10 cellular contexts compared by ENCODE assay signal in genomic region chr5:65928860-65929259, GRCh38. TPM values are rescaled to one million over a fixed set of nuclear protein-coding genes. Genes with fewer than 3 reads are reported as not detected.
DNase-seq lines count a peak whose midpoint lies in the region; ATAC-seq and TF ChIP-seq lines count a peak whose summit lies in the region.
"Had no signal": no experiment of that assay in that cellular context is flagged by ENCODE, and none has a peak within 500 bp of the region (broad histone marks: within the 10 kb centered on the region; RNA-seq: fewer than 3 reads in every experiment).

No MANE protein-coding gene starts in this region.

- ATAC-seq in HG03139 (IDR thresholded peaks at IDR 0.05; ENCODE audit: unreplicated experiment), result no peak

- in situ Hi-C loops in HAP-1 (cut with MboI; ENCODE audit: low sequenced_read_pairs), result no loop called here

- no peaks in the 10 kb centered on the region for H3K9me3 ChIP-seq in HAP-1
- H3K9me3 ChIP-seq in skeletal muscle tissue (ENCODE audit: control insufficient read depth in 3 of 3, low read length in 3 of 3), result no peaks in the 10 kb centered on the region
- H3K9me3 ChIP-seq: testis had no signal

- peak overlapping the region; percentile 16 for H3K27ac ChIP-seq in skeletal muscle tissue (ENCODE audit: low read depth, low read length)

- peak overlapping the region; percentile 89 to 98 (median 97) for H3K9ac ChIP-seq in skeletal muscle tissue (ENCODE audit: low read depth in 1 of 3, low read length in 3 of 3)

- H3K4me1 ChIP-seq in HAP-1, result peaks cover 8% of the 10 kb centered on the region; the same call in 1 of the 2 replicates
- peaks cover 4 to 13% (median 10%) of the 10 kb centered on the region in 3 donors for H3K4me1 ChIP-seq in skeletal muscle tissue (ENCODE audit: control insufficient read depth in 3 of 3, insufficient read depth in 3 of 3, low read length in 3 of 3)

- no peaks in the 10 kb centered on the region for H3K27me3 ChIP-seq in HAP-1 (ENCODE audit: low read depth)
- H3K27me3 ChIP-seq in skeletal muscle tissue (ENCODE audit: control insufficient read depth in 3 of 3, insufficient read depth in 3 of 3, low read length in 3 of 3), result no peaks in the 10 kb centered on the region
- H3K27me3 ChIP-seq in H7 (ENCODE audit: control insufficient read depth, insufficient read depth, low read length), result peaks cover 10% of the 10 kb centered on the region
- H3K27me3 ChIP-seq: testis had no signal

- peak overlapping the region; percentile 83 for H3K4me3 ChIP-seq in HAP-1
- peak overlapping the region; percentile 94 for H3K4me3 ChIP-seq in WI38 (ENCODE audit: low read depth, low read length)
- H3K4me3 ChIP-seq in fibroblast of the aortic adventitia (ENCODE audit: low read depth, low read length), result peak overlapping the region; percentile 82
- peak overlapping the region; percentile 71 to 90 (median 84) for H3K4me3 ChIP-seq in skeletal muscle tissue (ENCODE audit: low read length in 3 of 3)
- H3K4me3 ChIP-seq in H7 (ENCODE audit: insufficient read depth, low read depth, low read length), result no peak overlapping the region; the same call in 1 of the 2 replicates

- H3K36me3 ChIP-seq in HAP-1 (replicated peaks), result no peaks in the 10 kb centered on the region
- no peaks in the 10 kb centered on the region for H3K36me3 ChIP-seq in skeletal muscle tissue (ENCODE audit: control insufficient read depth in 3 of 3, insufficient read depth in 3 of 3, low read length in 3 of 3)
- no peaks in the 10 kb centered on the region for H3K36me3 ChIP-seq in H7 (replicated peaks; ENCODE audit: control insufficient read depth, insufficient read depth, low read length)

- DNase-seq in HAP-1 (ENCODE audit: low spot score in 2 of 2), result no peak
- DNase-seq in fibroblast of the aortic adventitia (ENCODE audit: low read depth), result no peak
- DNase-seq in H7, result no peak
- DNase-seq in EL, result no peak
- DNase-seq: central memory CD4-positive, alpha-beta T cell; occipital lobe; testis had no signal

- TF ChIP-seq CTCF in WI38 (IDR thresholded peaks at IDR 0.05; ENCODE audit: low read depth, low read length) (no peak), fibroblast of the aortic adventitia (IDR thresholded peaks at IDR 0.05; ENCODE audit: insufficient read depth, low read length) (no peak)

RNA-seq across cellular contexts. Expression of gene ERBIN, which starts 2.5 kb away (rescaled TPM):
- total RNA-seq in fibroblast of the aortic adventitia (ENCODE audit: low replicate concordance), result 96.3 and 120 TPM in 2 replicates
- 91.9 TPM for total RNA-seq in skeletal muscle tissue
- total RNA-seq in H7 (2014; rRNA removed; shearing (Covaris generic)), result 17.6 and 22.6 TPM in 2 replicates
